ENCODE assay signal across 9 cellular contexts in the genomic region with DNA sequence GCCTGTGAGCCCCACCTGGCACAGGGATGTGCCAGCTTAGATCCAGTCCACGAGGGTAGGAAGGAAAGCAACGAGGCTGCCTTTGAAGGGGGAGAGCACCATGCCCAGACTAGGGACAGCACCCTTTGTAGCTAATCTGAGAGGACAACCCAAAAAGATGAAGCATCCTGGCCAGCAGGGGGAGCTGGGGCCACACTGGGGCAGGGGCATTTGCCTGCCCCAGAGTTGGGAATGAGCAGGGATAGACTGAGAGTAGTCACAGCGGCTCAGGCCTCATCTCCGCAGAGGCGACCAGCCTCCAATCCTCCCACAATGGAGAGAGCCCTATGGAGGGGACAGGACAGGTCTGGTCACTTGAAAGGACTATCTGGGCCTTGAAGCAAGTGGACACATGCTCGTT. TPM values are rescaled to one million over a fixed set of nuclear protein-coding genes. Genes with fewer than 3 reads are reported as not detected.
A peak's percentile ranks its signal among the peaks of the same experiment; 100 is the strongest.
DNase-seq lines count a peak whose midpoint lies in the region; ATAC-seq and TF ChIP-seq lines count a peak whose summit lies in the region.
"Had no signal": no experiment of that assay in that cellular context is flagged by ENCODE, and none has a peak within 500 bp of the region (broad histone marks: within the 10 kb centered on the region; RNA-seq: fewer than 3 reads in every experiment).

No MANE protein-coding gene starts in this region.

- WGBS in stomach, 5 donors = 57 to 73% (median 63%) methylated on average over 6 of the region's 6 CpGs

- intact Hi-C loops in cardiac septum (cut with DNase I) (no loop called here), dorsolateral prefrontal cortex (cut with DNase I) (no loop called here), stomach (cut with DNase I; ENCODE audit: low total_unique reads) (no loop called here)

- H3K36me3 ChIP-seq in cardiac muscle cell (no peaks in the 10 kb centered on the region), stomach (no peaks in the 10 kb centered on the region)

- TF ChIP-seq CTCF in cardiac muscle cell (IDR thresholded peaks at IDR 0.05; ENCODE audit: low read depth, low read length) = peak; percentile 45
- peak in 32 of 56 donors; percentile 9 to 52 (median 23) for TF ChIP-seq CTCF in dorsolateral prefrontal cortex (IDR thresholded peaks at IDR 0.05 in 54 of 56, conservative IDR thresholded peaks at IDR 0.05 in 2 of 56; ENCODE audit: low read depth in 1 of 56, partially characterized antibody in 56 of 56)
- TF ChIP-seq CTCF in stomach (IDR thresholded peaks at IDR 0.05) = peak in 5 of 7 experiments; percentile 14 to 39 (median 24)

- H3K9me3 ChIP-seq in cardiac muscle cell (ENCODE audit: low read depth) = no peaks in the 10 kb centered on the region
- H3K9me3 ChIP-seq in stomach = no peaks in the 10 kb centered on the region

- H3K4me1 ChIP-seq in cardiac muscle cell (ENCODE audit: low read depth) = no peaks in the 10 kb centered on the region
- no peaks in the 10 kb centered on the region for H3K4me1 ChIP-seq in stomach

- DNase-seq in cardiac muscle cell (ENCODE audit: low read depth in 1 of 2, low spot score in 1 of 2) = peak in 1 of 2 donors; percentile 8
- no peak for DNase-seq in cardiac septum (ENCODE audit: low spot score)
- DNase-seq in NCI-H82 (lab: John Stamatoyannopoulos, UW) = peak; percentile 71
- DNase-seq in dorsolateral prefrontal cortex = peak in 1 of 10 donors; percentile 18
- DNase-seq in stomach = peak; percentile 53
- no peak for DNase-seq in activated T-cell treated with anti-CD3 and anti-CD28 coated beads, Interleukin-2, amount 50 U/mL, for 1 hour
- no peak for DNase-seq in activated gamma-delta T cell (lab: John Stamatoyannopoulos, UW)

- H3K4me3 ChIP-seq in cardiac muscle cell (no peak overlapping the region), dorsolateral prefrontal cortex (no peak overlapping the region), stomach (no peak overlapping the region)
- H3K4me3 ChIP-seq: lung had no signal

- TF ChIP-seq EP300 in stomach (IDR thresholded peaks at IDR 0.05) = no peak

- no peaks in the 10 kb centered on the region for H3K27me3 ChIP-seq in cardiac muscle cell
- H3K27me3 ChIP-seq in dorsolateral prefrontal cortex = peaks cover 0 to 10% (median 0%) of the 10 kb centered on the region in 45 donors
- peaks cover 0 to 10% (median 0%) of the 10 kb centered on the region in 3 donors for H3K27me3 ChIP-seq in stomach

- TF ChIP-seq POLR2A in stomach (IDR thresholded peaks at IDR 0.05) = no peak

- no peak overlapping the region for H3K27ac ChIP-seq in cardiac muscle cell
- H3K27ac ChIP-seq in dorsolateral prefrontal cortex = no peak overlapping the region
- no peak overlapping the region for H3K27ac ChIP-seq in stomach

- ATAC-seq in HG02840 (IDR thresholded peaks at IDR 0.05; ENCODE audit: low FRiP score, unreplicated experiment) = no peak

RNA-seq across cellular contexts. Expression of a gene that starts 16.4 kb away (rescaled TPM):
- total RNA-seq in cardiac muscle cell = 0.45 and 1.4 TPM in 2 replicates
- polyA plus RNA-seq in cardiac muscle cell = 2.4 and 3.6 TPM in 2 replicates
- total RNA-seq in cardiac septum = 0.46 TPM
- 1 to 10 TPM in 117 of 120 experiments, under 1 TPM in 3; 0.53 to 6.6 (median 3.0) TPM for total RNA-seq in dorsolateral prefrontal cortex
- total RNA-seq in stomach = not detected
- under 1 TPM in 1 of 3 donors, not detected in 2; 0.65 TPM for polyA plus RNA-seq in stomach
- polyA plus RNA-seq: lung had no signal

Comparison
In these comparisons a context has a peak if more than half of its experiments do, and no peak if none do; other contexts are left out.
1. DNase-seq: peak in NCI-H82 (single experiment) and stomach (single experiment); none in cardiac septum (single experiment), activated T-cell treated with anti-CD3 and anti-CD28 coated beads, Interleukin-2, amount 50 U/mL, for 1 hour (single experiment) and activated gamma-delta T cell (single experiment).
2. Peak in every context shown above with its lines, with median percentiles within 50 percentile points of each other: CTCF ChIP-seq.